In genomic region chr2:222613715-222614331, GRCh38 we compare ENCODE assay signal across 8 cellular contexts. TPM values are rescaled to one million over a fixed set of nuclear protein-coding genes. Genes with fewer than 3 reads are reported as not detected.
A peak's percentile ranks its signal among the peaks of the same experiment; 100 is the strongest.
DNase-seq lines count a peak whose midpoint lies in the region; ATAC-seq and TF ChIP-seq lines count a peak whose summit lies in the region.

No MANE protein-coding gene starts in this region.

- WGBS in body of pancreas, 2 donors = 59 to 66% methylated on average over 3 of the region's 3 CpGs

- H3K27me3 ChIP-seq in body of pancreas (no peaks in the 10 kb centered on the region), kidney epithelial cell (ENCODE audit: control insufficient read depth, insufficient read depth, low read length) (no peaks in the 10 kb centered on the region), upper lobe of right lung (no peaks in the 10 kb centered on the region)

- ATAC-seq in GM19455 (IDR thresholded peaks at IDR 0.05; ENCODE audit: unreplicated experiment) (peak; percentile 88), HG03354 (IDR thresholded peaks at IDR 0.05; ENCODE audit: poor library complexity, severe bottlenecking, unreplicated experiment) (peak; percentile 87), body of pancreas (no peak), upper lobe of right lung (peak; percentile 83)

- CTCF ChIA-PET in activated naive CD4-positive, alpha-beta T cell treated with anti-CD3 and anti-CD28 coated beads, Interleukin-2, amount 10 ng/mL, durations not matched to agents 7 days and 5 days (lab: Charles Lee) = interaction anchor here (1.0 to 2.7 kb wide), 5 partner anchors 8 to 589 kb away, joined by 3 to 14 read pairs (median 3); no protein-coding TSS in a partner anchor

- DNase-seq in DMS79 (lab: John Stamatoyannopoulos, UW) = peak; percentile 30
- peak; percentile 10 for DNase-seq in NCI-H446 treated with DMSO at 0.1 percent for 48 hours (lab: John Stamatoyannopoulos, UW)
- DNase-seq in body of pancreas = no peak
- DNase-seq in kidney epithelial cell (ENCODE audit: low read depth) = peak; percentile 19
- DNase-seq in upper lobe of right lung = no peak
- DNase-seq in activated naive CD4-positive, alpha-beta T cell treated with anti-CD3 and anti-CD28 coated beads, Interleukin-2, amount 10 ng/mL, durations not matched to agents 7 days and 5 days = no peak

- H3K27ac ChIP-seq in body of pancreas (no peak overlapping the region), upper lobe of right lung (no peak overlapping the region)

- H3K4me3 Mint-ChIP-seq in activated naive CD4-positive, alpha-beta T cell treated with anti-CD3 and anti-CD28 coated beads, Interleukin-2, amount 10 ng/mL, durations not matched to agents 7 days and 5 days = no peak overlapping the region

- peaks cover 27% of the 10 kb centered on the region for H3K36me3 Mint-ChIP-seq in activated naive CD4-positive, alpha-beta T cell treated with anti-CD3 and anti-CD28 coated beads, Interleukin-2, amount 10 ng/mL, durations not matched to agents 7 days and 5 days

- H3K4me3 ChIP-seq in body of pancreas (no peak overlapping the region), kidney epithelial cell (ENCODE audit: low read depth, low read length) (no peak overlapping the region), upper lobe of right lung (no peak overlapping the region)

- intact Hi-C loops in body of pancreas (cut with DNase I) = no loop called here
- intact Hi-C loops in upper lobe of right lung (cut with DNase I) = no loop called here

- H3K27me3 Mint-ChIP-seq in activated naive CD4-positive, alpha-beta T cell treated with anti-CD3 and anti-CD28 coated beads, Interleukin-2, amount 10 ng/mL, durations not matched to agents 7 days and 5 days = no peaks in the 10 kb centered on the region

- H3K4me1 ChIP-seq in body of pancreas (no peaks in the 10 kb centered on the region), upper lobe of right lung (no peaks in the 10 kb centered on the region)

- H3K9me3 ChIP-seq in body of pancreas (no peaks in the 10 kb centered on the region), upper lobe of right lung (no peaks in the 10 kb centered on the region)

- no peaks in the 10 kb centered on the region for H3K9me3 Mint-ChIP-seq in activated naive CD4-positive, alpha-beta T cell treated with anti-CD3 and anti-CD28 coated beads, Interleukin-2, amount 10 ng/mL, durations not matched to agents 7 days and 5 days

- TF ChIP-seq POLR2A in body of pancreas (IDR thresholded peaks at IDR 0.05) = no peak

- H3K4me1 Mint-ChIP-seq in activated naive CD4-positive, alpha-beta T cell treated with anti-CD3 and anti-CD28 coated beads, Interleukin-2, amount 10 ng/mL, durations not matched to agents 7 days and 5 days = no peaks in the 10 kb centered on the region

- no peak overlapping the region for H3K27ac Mint-ChIP-seq in activated naive CD4-positive, alpha-beta T cell treated with anti-CD3 and anti-CD28 coated beads, Interleukin-2, amount 10 ng/mL, durations not matched to agents 7 days and 5 days

- peak; percentile 25 to 61 (median 48) for TF ChIP-seq CTCF in body of pancreas (IDR thresholded peaks at IDR 0.05)
- peak; percentile 81 for TF ChIP-seq CTCF in kidney epithelial cell (IDR thresholded peaks at IDR 0.05; ENCODE audit: insufficient read depth, low read length, poor library complexity, severe bottlenecking)
- peak; percentile 77 for TF ChIP-seq CTCF in upper lobe of right lung (IDR thresholded peaks at IDR 0.05)

- peaks cover 3 to 9% of the 10 kb centered on the region in 2 donors for H3K36me3 ChIP-seq in body of pancreas (replicated peaks in 1 of 2; ENCODE audit: insufficient read depth in 1 of 2, low read depth in 2 of 2)
- no peaks in the 10 kb centered on the region for H3K36me3 ChIP-seq in kidney epithelial cell (ENCODE audit: control insufficient read depth, insufficient read depth, low read length)
- peaks cover 44% of the 10 kb centered on the region for H3K36me3 ChIP-seq in upper lobe of right lung

RNA-seq across cellular contexts. Expression of gene FARSB, which starts 42.1 kb away (rescaled TPM):
- total RNA-seq in body of pancreas = 10 to 100 TPM in 1 of 2 donors, 1 to 10 TPM in 1; 7.6 to 11.4 TPM
- total RNA-seq in kidney epithelial cell = 20.0 and 23.8 TPM in 2 replicates
- total RNA-seq in upper lobe of right lung = 12.0 TPM

RNA-seq across cellular contexts. Expression of gene MOGAT1, which starts 57.6 kb away (rescaled TPM):
- total RNA-seq in body of pancreas = 1 to 10 TPM in 1 of 2 donors, not detected in 1; 1.8 TPM
- total RNA-seq in kidney epithelial cell = not detected in 2 replicates
- total RNA-seq in upper lobe of right lung = 2.2 TPM

Comparison
In these comparisons a context has a peak if more than half of its experiments do, and no peak if none do; other contexts are left out.
1. DNase-seq: peak in DMS79 (single experiment), NCI-H446 treated with DMSO at 0.1 percent for 48 hours (single experiment) and kidney epithelial cell (single experiment); none in body of pancreas (0 of 4), upper lobe of right lung (single experiment) and activated naive CD4-positive, alpha-beta T cell treated with anti-CD3 and anti-CD28 coated beads, Interleukin-2, amount 10 ng/mL, durations not matched to agents 7 days and 5 days (single experiment).
2. Peak in every context shown above with its lines, with median percentiles within 50 percentile points of each other: CTCF ChIP-seq.